In genomic region chr13:43835701-43836100, GRCh38 we compare ENCODE assay signal across 22 cellular contexts. TPM values are rescaled to one million over a fixed set of nuclear protein-coding genes. Genes with fewer than 3 reads are reported as not detected.
DNase-seq lines count a peak whose midpoint lies in the region; ATAC-seq and TF ChIP-seq lines count a peak whose summit lies in the region.
"Had no signal": no experiment of that assay in that cellular context is flagged by ENCODE, and none has a peak within 500 bp of the region (broad histone marks: within the 10 kb centered on the region; RNA-seq: fewer than 3 reads in every experiment).

No MANE protein-coding gene starts in this region.

- H3K36me3 ChIP-seq in brain microvascular endothelial cell (replicated peaks) = no peaks in the 10 kb centered on the region
- H3K36me3 ChIP-seq: BLaER1, upper lobe of right lung had no signal

- no peak overlapping the region for H3K27ac ChIP-seq in brain microvascular endothelial cell
- H3K27ac ChIP-seq: BLaER1, RWPE1, upper lobe of right lung had no signal

- in situ Hi-C loops in brain microvascular endothelial cell (cut with HindIII; ENCODE audit: low pct_ligation_motif_present, low sequenced_read_pairs) = no loop called here

- no peak for TF ChIP-seq CTCF in brain microvascular endothelial cell (IDR thresholded peaks at IDR 0.05; ENCODE audit: low read depth, low read length, missing control alignments)
- TF ChIP-seq CTCF in fibroblast of the aortic adventitia (IDR thresholded peaks at IDR 0.05; ENCODE audit: insufficient read depth, low read length) = no peak

- no peaks in the 10 kb centered on the region for H3K27me3 ChIP-seq in brain microvascular endothelial cell (replicated peaks)
- H3K27me3 ChIP-seq: BLaER1, upper lobe of right lung had no signal

- no peak for ATAC-seq in HG03175 (IDR thresholded peaks at IDR 0.05; ENCODE audit: unreplicated experiment)
- ATAC-seq: activated CD4-positive, alpha-beta T cell treated with anti-CD3 and anti-CD28 coated beads for 36 hours; upper lobe of right lung had no signal

- H3K4me3 ChIP-seq in brain microvascular endothelial cell (ENCODE audit: low read depth, low read length) (no peak overlapping the region), fibroblast of the aortic adventitia (ENCODE audit: low read depth, low read length) (no peak overlapping the region)
- H3K4me3 ChIP-seq: BLaER1, smooth muscle cell, upper lobe of right lung had no signal

- DNase-seq in D341Med (ENCODE audit: low spot score) = peak; percentile 44
- DNase-seq in NCI-H524 treated with DMSO at 0.1 percent for 48 hours (lab: John Stamatoyannopoulos, UW) = peak; percentile 91
- DNase-seq in brain microvascular endothelial cell = peak; percentile 54
- DNase-seq in fibroblast of the aortic adventitia (ENCODE audit: low read depth) = peak; percentile 68
- no peak for DNase-seq in foreskin melanocyte
- no peak for DNase-seq in AG08395 (ENCODE audit: low spot score)
- no peak for DNase-seq in amniotic stem cell (lab: John Stamatoyannopoulos, UW)
- DNase-seq: activated CD4-positive, alpha-beta T cell treated with anti-CD3 and anti-CD28 coated beads for 36 hours; activated T-cell treated with anti-CD3 and anti-CD28 coated beads for 4 hours; DMS79 treated with DMSO at 0.1 percent for 48 hours; effector CD8-positive, alpha-beta T cell; HCEC 1CT; natural killer cell; NCI-H1105; NCI-H1930; NCI-H2227 treated with DMSO at 0.1 percent for 48 hours; NCI-H748 treated with DMSO at 0.1 percent for 48 hours; upper lobe of right lung had no signal

RNA-seq across cellular contexts. Expression of gene CCDC122, which starts 43.8 kb away (rescaled TPM):
- 1.1 and 11.2 TPM in 2 replicates for total RNA-seq in fibroblast of the aortic adventitia (ENCODE audit: low replicate concordance)

RNA-seq across cellular contexts. Expression of gene LACC1, which starts 44.0 kb away (rescaled TPM):
- 22.9 and 32.9 TPM in 2 replicates for total RNA-seq in fibroblast of the aortic adventitia (ENCODE audit: low replicate concordance)

RNA-seq across cellular contexts. Expression of gene ENOX1, which starts 48.9 kb away (rescaled TPM):
- total RNA-seq in fibroblast of the aortic adventitia (ENCODE audit: low replicate concordance) = 7.4 and 16.4 TPM in 2 replicates
- total RNA-seq: natural killer cell had no signal

Comparison
In these comparisons a context has a peak if more than half of its experiments do, and no peak if none do; other contexts are left out.
1. DNase-seq: peak in D341Med (single experiment), NCI-H524 treated with DMSO at 0.1 percent for 48 hours (single experiment), brain microvascular endothelial cell (single experiment) and fibroblast of the aortic adventitia (single experiment); none in foreskin melanocyte (single experiment), AG08395 (single experiment) and amniotic stem cell (single experiment).